8 cellular contexts compared by ENCODE assay signal in the genomic region with DNA sequence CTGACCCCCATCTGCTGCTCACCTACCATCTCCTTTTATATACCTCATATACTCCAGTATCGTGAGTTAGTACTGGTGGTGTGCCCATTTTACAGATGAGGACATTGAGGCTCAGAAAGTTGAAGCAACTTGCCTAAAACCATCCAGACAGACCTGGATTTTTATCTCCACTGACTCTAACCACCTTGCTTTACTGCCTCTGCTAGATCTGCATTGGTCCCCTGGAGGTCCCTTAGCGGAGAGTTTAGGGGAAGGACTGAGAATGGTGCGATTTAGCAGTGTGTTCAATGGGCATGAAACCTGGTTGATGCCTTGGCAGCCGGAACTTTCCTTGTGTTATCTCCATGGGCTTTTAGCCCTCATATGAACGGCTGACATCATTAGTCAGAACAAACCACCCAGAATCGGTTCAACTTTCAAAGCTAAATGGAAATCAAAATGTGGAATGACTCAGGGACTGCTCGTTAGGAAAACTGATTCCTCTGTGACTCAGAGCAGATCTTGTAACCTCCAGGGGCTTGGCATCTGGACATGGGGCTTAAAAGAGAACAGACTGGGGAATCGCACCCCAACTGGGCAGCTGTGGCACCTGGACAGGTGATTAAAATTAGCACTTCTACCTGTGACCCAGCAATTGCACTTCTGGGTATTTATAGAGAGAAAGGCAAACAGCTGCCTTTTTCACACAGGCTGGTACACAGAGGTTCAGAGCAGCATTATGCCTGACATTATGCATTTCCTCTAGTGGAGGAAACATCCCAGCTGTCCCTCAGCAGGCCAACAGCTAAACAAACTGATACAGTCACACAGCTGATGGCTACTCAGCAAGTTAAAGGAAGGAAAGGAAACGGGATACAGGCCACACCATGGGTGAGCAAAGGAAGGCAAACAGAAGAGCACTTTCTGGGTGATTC. TPM values are rescaled to one million over a fixed set of nuclear protein-coding genes. Genes with fewer than 3 reads are reported as not detected.
DNase-seq lines count a peak whose midpoint lies in the region; ATAC-seq, FAIRE-seq and TF ChIP-seq lines count a peak whose summit lies in the region.

No MANE protein-coding gene starts in this region.

- H3K4me3 Mint-ChIP-seq in activated CD4-positive, alpha-beta memory T cell treated with anti-CD3 and anti-CD28 coated beads for 36 hours, result no peak overlapping the region

- H3K4me3 ChIP-seq in fibroblast of the aortic adventitia (ENCODE audit: low read depth, low read length) (no peak overlapping the region), retinal pigment epithelial cell (ENCODE audit: low read length) (no peak overlapping the region)

- peaks cover 38% of the 10 kb centered on the region for H3K27me3 Mint-ChIP-seq in activated CD4-positive, alpha-beta memory T cell treated with anti-CD3 and anti-CD28 coated beads for 36 hours

- peaks cover 12% of the 10 kb centered on the region for H3K4me1 Mint-ChIP-seq in activated CD4-positive, alpha-beta memory T cell treated with anti-CD3 and anti-CD28 coated beads for 36 hours (ENCODE audit: low read depth)

- H3K36me3 Mint-ChIP-seq in activated CD4-positive, alpha-beta memory T cell treated with anti-CD3 and anti-CD28 coated beads for 36 hours, result no peaks in the 10 kb centered on the region

- TF ChIP-seq CTCF in fibroblast of the aortic adventitia (IDR thresholded peaks at IDR 0.05; ENCODE audit: insufficient read depth, low read length), result no peak
- no peak for TF ChIP-seq CTCF in retinal pigment epithelial cell (conservative IDR thresholded peaks at IDR 0.05; ENCODE audit: low read depth, low read length)

- no peak overlapping the region for H3K27ac Mint-ChIP-seq in activated CD4-positive, alpha-beta memory T cell treated with anti-CD3 and anti-CD28 coated beads for 36 hours

- POLR2A ChIA-PET in activated CD4-positive, alpha-beta memory T cell treated with anti-CD3 and anti-CD28 coated beads for 36 hours (lab: Charles Lee), result no interaction called here

- H3K9me3 Mint-ChIP-seq in activated CD4-positive, alpha-beta memory T cell treated with anti-CD3 and anti-CD28 coated beads for 36 hours, result peaks cover 5% of the 10 kb centered on the region

- TF ChIP-seq POLR2A in H54 (IDR thresholded peaks at IDR 0.05; ENCODE audit: low read depth, low read length), result no peak

- peak; percentile 87 for FAIRE-seq in H54 (lab: Jason Lieb, UNC)

- CTCF ChIA-PET in activated CD4-positive, alpha-beta memory T cell treated with anti-CD3 and anti-CD28 coated beads for 36 hours (lab: Charles Lee), result interaction anchor here (1.0 kb wide), 1 partner anchor 50 kb away, joined by 3 read pairs; no protein-coding TSS in a partner anchor

- intact Hi-C loops in activated CD4-positive, alpha-beta memory T cell treated with anti-CD3 and anti-CD28 coated beads for 36 hours (cut with micrococcal nuclease), result no loop called here

- DNase-seq in H54 (ENCODE audit: insufficient read length, low spot score) (peak; percentile 54), RKO (ENCODE audit: low spot score) (peak; percentile 86), fibroblast of the aortic adventitia (ENCODE audit: low read depth) (peak; percentile 90), retinal pigment epithelial cell (ENCODE audit: low read depth) (peak; percentile 88), cerebellum (ENCODE audit: low spot score) (no peak)
- no peak for DNase-seq in activated CD4-positive, alpha-beta memory T cell treated with anti-CD3 and anti-CD28 coated beads for 36 hours

- ATAC-seq in GM21360 (IDR thresholded peaks at IDR 0.05; ENCODE audit: unreplicated experiment) (no peak), HG03097 (IDR thresholded peaks at IDR 0.05; ENCODE audit: low FRiP score, unreplicated experiment) (no peak)

RNA-seq across cellular contexts. Expression of a gene that starts 25.3 kb away (rescaled TPM):
- total RNA-seq in fibroblast of the aortic adventitia (ENCODE audit: low replicate concordance) (1.4 and 6.5 TPM in 2 replicates), cerebellum (4.7 TPM)
- total RNA-seq in activated CD4-positive, alpha-beta memory T cell treated with anti-CD3 and anti-CD28 coated beads for 36 hours, result not detected

Comparison
In these comparisons a context has a peak if more than half of its experiments do, and no peak if none do; other contexts are left out.
1. DNase-seq: peak in H54 (single experiment), RKO (single experiment), fibroblast of the aortic adventitia (single experiment) and retinal pigment epithelial cell (single experiment); none in activated CD4-positive, alpha-beta memory T cell treated with anti-CD3 and anti-CD28 coated beads for 36 hours (single experiment) and cerebellum (single experiment).